ENCODE assay signal across 10 cellular contexts in genomic region chr9:70564464-70565190, GRCh38.
DNase-seq lines count a peak whose midpoint lies in the region; ATAC-seq and TF ChIP-seq lines count a peak whose summit lies in the region.
"Had no signal": no experiment of that assay in that cellular context is flagged by ENCODE, and none has a peak within 500 bp of the region (broad histone marks: within the 10 kb centered on the region; RNA-seq: fewer than 3 reads in every experiment).

No MANE protein-coding gene starts in this region.

- H2AK5ac ChIP-seq in mesenchymal stem cell (ENCODE audit: low read length, severe bottlenecking): no peak overlapping the region

- H3K4me3 ChIP-seq in left ventricle myocardium inferior: no peak overlapping the region
- H3K4me3 ChIP-seq in mesenchymal stem cell (ENCODE audit: insufficient read depth in 1 of 2, low read depth in 1 of 2, low read length in 2 of 2): no peak overlapping the region
- no peak overlapping the region for H3K4me3 ChIP-seq in vagina

- H3K4me2 ChIP-seq in mesenchymal stem cell (ENCODE audit: low read length, poor library complexity, severe bottlenecking): no peak overlapping the region
- H3K4me2 ChIP-seq: SK-N-SH had no signal

- H2BK120ac ChIP-seq in mesenchymal stem cell (ENCODE audit: low read depth, low read length): peak overlapping the region; percentile 86

- intact Hi-C loops in left ventricle myocardium inferior (cut with micrococcal nuclease): no loop called here
- intact Hi-C loops in left ventricle myocardium superior (cut with micrococcal nuclease): no loop called here
- intact Hi-C loops in activated T-helper 2 cell treated with anti-CD3 and anti-CD28 coated beads, Interferon-gamma antibody, Interleukin-2, Interleukin-4, amounts not matched to agents 10 μg/mL and 5 μg/mL and 100 μg/mL, durations not matched to agents 14 hours and 24 hours and 36 hours (cut with micrococcal nuclease): loop anchor here (5.0 to 10.0 kb wide), 3 partner anchors 38 to 1380 kb away; partner anchors contain the start of gene CFAP95
- intact Hi-C loops in vagina (cut with DNase I): no loop called here

- WGBS in mesenchymal stem cell: 92% methylated on average over 5 of the region's 6 CpGs

- no peaks in the 10 kb centered on the region for H3K27me3 Mint-ChIP-seq in activated T-helper 2 cell treated with anti-CD3 and anti-CD28 coated beads, Interferon-gamma antibody, Interleukin-2, Interleukin-4, amounts not matched to agents 10 μg/mL and 5 μg/mL and 100 μg/mL, durations not matched to agents 14 hours and 24 hours and 36 hours (ENCODE audit: low read depth)

- TF ChIP-seq CTCF in left ventricle myocardium inferior (IDR thresholded peaks at IDR 0.05; ENCODE audit: borderline replicate concordance) (no peak), vagina (IDR thresholded peaks at IDR 0.05) (no peak), RWPE1 (conservative IDR thresholded peaks at IDR 0.05; ENCODE audit: low read depth) (no peak)

- H3K36me3 ChIP-seq in left ventricle myocardium inferior: no peaks in the 10 kb centered on the region
- H3K36me3 ChIP-seq in mesenchymal stem cell (ENCODE audit: control insufficient read depth in 1 of 2, insufficient read depth in 2 of 2, low read depth in 1 of 2, low read length in 2 of 2): no peaks in the 10 kb centered on the region
- no peaks in the 10 kb centered on the region for H3K36me3 ChIP-seq in vagina

- DNase-seq in left ventricle myocardium inferior (no peak), left ventricle myocardium superior (no peak), mesenchymal stem cell (no peak), vagina (ENCODE audit: extremely low spot score in 2 of 2) (peak in 1 of 2 donors; percentile 79), SKM-1 (lab: John Stamatoyannopoulos, UW; ENCODE audit: unreplicated experiment) (no peak), RWPE1 (ENCODE audit: low spot score) (no peak)
- no peak for DNase-seq in activated T-helper 2 cell treated with anti-CD3 and anti-CD28 coated beads, Interferon-gamma antibody, Interleukin-2, Interleukin-4, amounts not matched to agents 10 μg/mL and 5 μg/mL and 100 μg/mL, durations not matched to agents 14 hours and 24 hours and 36 hours (ENCODE audit: low spot score)
- DNase-seq: NCI-H446 treated with DMSO at 0.1 percent for 48 hours, SK-N-SH had no signal

- H2AFZ ChIP-seq in mesenchymal stem cell (ENCODE audit: low read depth, low read length): no peak overlapping the region

- peak overlapping the region; percentile 13 to 96 for H3K4ac ChIP-seq in mesenchymal stem cell (ENCODE audit: low read depth in 1 of 2, low read length in 2 of 2)

- H3K27ac Mint-ChIP-seq in activated T-helper 2 cell treated with anti-CD3 and anti-CD28 coated beads, Interferon-gamma antibody, Interleukin-2, Interleukin-4, amounts not matched to agents 10 μg/mL and 5 μg/mL and 100 μg/mL, durations not matched to agents 14 hours and 24 hours and 36 hours: peak overlapping the region; percentile 93

- peak overlapping the region; percentile 47 for H3K27ac ChIP-seq in left ventricle myocardium inferior (replicated peaks)
- no peak overlapping the region for H3K27ac ChIP-seq in mesenchymal stem cell (ENCODE audit: low read length, poor library complexity, severe bottlenecking)
- H3K27ac ChIP-seq in vagina: peak overlapping the region; percentile 66
- H3K27ac ChIP-seq in RWPE1: no peak overlapping the region

- H3K79me1 ChIP-seq in mesenchymal stem cell (replicated peaks; ENCODE audit: low read length, poor library complexity, severe bottlenecking): no peaks in the 10 kb centered on the region

- H3K9me3 ChIP-seq in left ventricle myocardium inferior (replicated peaks) (no peaks in the 10 kb centered on the region), mesenchymal stem cell (ENCODE audit: control insufficient read depth, low read length) (no peaks in the 10 kb centered on the region), vagina (no peaks in the 10 kb centered on the region)
- H3K9me3 ChIP-seq: SK-N-SH had no signal

- H2BK12ac ChIP-seq in mesenchymal stem cell (ENCODE audit: low read length in 2 of 2): peak overlapping the region; percentile 98 to 99

- peak overlapping the region; percentile 44 for H3K4me3 Mint-ChIP-seq in activated T-helper 2 cell treated with anti-CD3 and anti-CD28 coated beads, Interferon-gamma antibody, Interleukin-2, Interleukin-4, amounts not matched to agents 10 μg/mL and 5 μg/mL and 100 μg/mL, durations not matched to agents 14 hours and 24 hours and 36 hours (ENCODE audit: low read depth)

- no peak for TF ChIP-seq POLR2A in vagina (IDR thresholded peaks at IDR 0.05)

- peaks cover 47% of the 10 kb centered on the region for H3K4me1 Mint-ChIP-seq in activated T-helper 2 cell treated with anti-CD3 and anti-CD28 coated beads, Interferon-gamma antibody, Interleukin-2, Interleukin-4, amounts not matched to agents 10 μg/mL and 5 μg/mL and 100 μg/mL, durations not matched to agents 14 hours and 24 hours and 36 hours (ENCODE audit: low read depth)

- peak overlapping the region; percentile 88 for H4K8ac ChIP-seq in mesenchymal stem cell (ENCODE audit: low read length)

- no peaks in the 10 kb centered on the region for H3K9me3 Mint-ChIP-seq in activated T-helper 2 cell treated with anti-CD3 and anti-CD28 coated beads, Interferon-gamma antibody, Interleukin-2, Interleukin-4, amounts not matched to agents 10 μg/mL and 5 μg/mL and 100 μg/mL, durations not matched to agents 14 hours and 24 hours and 36 hours

- peak overlapping the region in 1 of 2 experiments; percentile 92 for H3K14ac ChIP-seq in mesenchymal stem cell (ENCODE audit: low read length in 2 of 2)

- no peaks in the 10 kb centered on the region for H3K27me3 ChIP-seq in left ventricle myocardium inferior (ENCODE audit: low read depth)
- peaks cover 0 to 5% of the 10 kb centered on the region in 2 experiments for H3K27me3 ChIP-seq in mesenchymal stem cell (ENCODE audit: control insufficient read depth in 1 of 2, insufficient read depth in 1 of 2, low read length in 2 of 2)
- no peaks in the 10 kb centered on the region for H3K27me3 ChIP-seq in vagina

- peak overlapping the region; percentile 76 for H3K9ac ChIP-seq in mesenchymal stem cell (ENCODE audit: low read length)
- H3K9ac ChIP-seq: SK-N-SH had no signal

- H2BK15ac ChIP-seq in mesenchymal stem cell (ENCODE audit: low read depth, poor library complexity, severe bottlenecking): no peak overlapping the region

- POLR2A ChIA-PET in RWPE1 (lab: Yijun Ruan, JAX; ENCODE audit: low non-redundant PET): no interaction called here

- no peaks in the 10 kb centered on the region for H3K36me3 Mint-ChIP-seq in activated T-helper 2 cell treated with anti-CD3 and anti-CD28 coated beads, Interferon-gamma antibody, Interleukin-2, Interleukin-4, amounts not matched to agents 10 μg/mL and 5 μg/mL and 100 μg/mL, durations not matched to agents 14 hours and 24 hours and 36 hours (ENCODE audit: low read depth)

- peak overlapping the region; percentile 88 to 91 for H3K18ac ChIP-seq in mesenchymal stem cell (ENCODE audit: low read depth in 1 of 2, low read length in 2 of 2)

- no peaks in the 10 kb centered on the region for H3K4me1 ChIP-seq in left ventricle myocardium inferior
- H3K4me1 ChIP-seq in mesenchymal stem cell (ENCODE audit: control insufficient read depth, insufficient read depth, low read depth, low read length): no peaks in the 10 kb centered on the region
- peaks cover 36% of the 10 kb centered on the region for H3K4me1 ChIP-seq in vagina

- no peak overlapping the region for H2BK5ac ChIP-seq in mesenchymal stem cell (ENCODE audit: low read depth, low read length, poor library complexity, severe bottlenecking)

- CTCF ChIA-PET in RWPE1 (lab: Yijun Ruan, JAX): interaction anchor here (0.6 to 1.1 kb wide), 2 partner anchors 53 to 135 kb away, joined by 3 to 5 read pairs; no protein-coding TSS in a partner anchor

- ATAC-seq in left ventricle myocardium superior (no peak), HG02840 (IDR thresholded peaks at IDR 0.05; ENCODE audit: low FRiP score, unreplicated experiment) (no peak)

- no peak overlapping the region for H3K23ac ChIP-seq in mesenchymal stem cell (ENCODE audit: low read length in 2 of 2)

- peak overlapping the region; percentile 93 for H4K91ac ChIP-seq in mesenchymal stem cell (ENCODE audit: low read length)

Comparison
In these comparisons a context has a peak if more than half of its experiments do, and no peak if none do; other contexts are left out.
1. H3K27ac ChIP-seq: peak in left ventricle myocardium inferior (single experiment) and vagina (single experiment); none in mesenchymal stem cell (single experiment) and RWPE1 (single experiment).